In genomic region chr4:113641025-113641431, GRCh38 we compare ENCODE assay signal across 10 cellular contexts.
A peak's percentile ranks its signal among the peaks of the same experiment; 100 is the strongest.
DNase-seq lines count a peak whose midpoint lies in the region; ATAC-seq and TF ChIP-seq lines count a peak whose summit lies in the region.
"Had no signal": no experiment of that assay in that cellular context is flagged by ENCODE, and none has a peak within 500 bp of the region (broad histone marks: within the 10 kb centered on the region; RNA-seq: fewer than 3 reads in every experiment).

No MANE protein-coding gene starts in this region.

- no peaks in the 10 kb centered on the region for H3K36me3 ChIP-seq in BE2C

- peaks cover 9% of the 10 kb centered on the region for H3K4me1 ChIP-seq in BE2C

- TF ChIP-seq CTCF in BE2C (IDR thresholded peaks at IDR 0.05; ENCODE audit: low read depth, low read length) = no peak

- ATAC-seq in GM18508 (IDR thresholded peaks at IDR 0.05; ENCODE audit: insufficient read depth, unreplicated experiment) (peak; percentile 46), GM21529 (IDR thresholded peaks at IDR 0.05; ENCODE audit: unreplicated experiment) (peak; percentile 68), HG03432 (IDR thresholded peaks at IDR 0.05; ENCODE audit: unreplicated experiment) (peak; percentile 68), left lobe of liver (peak; percentile 68)
- ATAC-seq: K562 had no signal

- DNase-seq in left lobe of liver (ENCODE audit: low spot score) (no peak), DMS153 treated with DMSO at 0.1 percent for 48 hours (lab: John Stamatoyannopoulos, UW; ENCODE audit: unreplicated experiment) (no peak), middle frontal gyrus (ENCODE audit: extremely low spot score, low spot score) (no peak), islet precursor cell (no peak), BE2C (no peak)
- DNase-seq: activated effector memory CD4-positive, alpha-beta T cell treated with anti-CD3 and anti-CD28 coated beads, Interleukin-2, amount 50 U/mL, for 16 hours had no signal

- no peaks in the 10 kb centered on the region for H3K27me3 ChIP-seq in BE2C

- H3K9me3 ChIP-seq in BE2C = no peaks in the 10 kb centered on the region

- H3K4me3 ChIP-seq in BE2C (ENCODE audit: low read depth, low read length) = no peak overlapping the region
- H3K4me3 ChIP-seq: K562 had no signal
